In genomic region chr18:57107141-57107832, GRCh38 we compare ENCODE assay signal across 9 cellular contexts. TPM values are rescaled to one million over a fixed set of nuclear protein-coding genes. Genes with fewer than 3 reads are reported as not detected.
DNase-seq lines count a peak whose midpoint lies in the region; ATAC-seq and TF ChIP-seq lines count a peak whose summit lies in the region.
"Had no signal": no experiment of that assay in that cellular context is flagged by ENCODE, and none has a peak within 500 bp of the region (broad histone marks: within the 10 kb centered on the region; RNA-seq: fewer than 3 reads in every experiment).

No MANE protein-coding gene starts in this region.

- H3K9me3 ChIP-seq in right lobe of liver = no peaks in the 10 kb centered on the region
- no peaks in the 10 kb centered on the region for H3K9me3 ChIP-seq in uterus

- peak in 3 of 4 donors; percentile 39 to 60 (median 59) for ATAC-seq in right lobe of liver
- no peak for ATAC-seq in HG03280 (IDR thresholded peaks at IDR 0.05; ENCODE audit: unreplicated experiment)

- H3K36me3 ChIP-seq in right lobe of liver (no peaks in the 10 kb centered on the region), uterus (no peaks in the 10 kb centered on the region)

- 35% methylated on average over 3 of the region's 4 CpGs for WGBS in right lobe of liver (ENCODE audit: insufficient coverage, low coverage, low lambda C conversion rate, missing lambda C conversion rate)

- TF ChIP-seq CTCF in right lobe of liver (IDR thresholded peaks at IDR 0.05) = no peak
- TF ChIP-seq CTCF in uterus (IDR thresholded peaks at IDR 0.05) = no peak

- H3K27ac ChIP-seq in right lobe of liver = no peak overlapping the region
- no peak overlapping the region for H3K27ac ChIP-seq in uterus
- H3K27ac ChIP-seq: HL-60 had no signal

- DNase-seq in Ammon's horn (ENCODE audit: low spot score) (peak; percentile 25), LoVo (ENCODE audit: low spot score) (peak; percentile 38), amniotic stem cell (lab: John Stamatoyannopoulos, UW) (peak; percentile 14), right lobe of liver (no peak), NCI-H1105 (lab: John Stamatoyannopoulos, UW) (no peak), nucleus accumbens (lab: John Stamatoyannopoulos, UW) (no peak), uterus (no peak)

- H3K4me1 ChIP-seq in right lobe of liver = no peaks in the 10 kb centered on the region
- no peaks in the 10 kb centered on the region for H3K4me1 ChIP-seq in uterus

- no peaks in the 10 kb centered on the region for H3K27me3 ChIP-seq in right lobe of liver
- H3K27me3 ChIP-seq in uterus = no peaks in the 10 kb centered on the region

- H3K4me3 ChIP-seq in right lobe of liver (no peak overlapping the region), uterus (no peak overlapping the region)

- intact Hi-C loops in right lobe of liver (cut with DNase I) (no loop called here), uterus (cut with DNase I; ENCODE audit: low total_unique reads) (no loop called here)

- no peak for TF ChIP-seq POLR2A in right lobe of liver (IDR thresholded peaks at IDR 0.05)
- no peak for TF ChIP-seq POLR2A in uterus (IDR thresholded peaks at IDR 0.05)

RNA-seq across cellular contexts. Expression of gene BOD1L2, which starts 39.6 kb away (rescaled TPM):
- total RNA-seq in right lobe of liver (not detected), uterus (not detected)

Comparison
In these comparisons a context has a peak if more than half of its experiments do, and no peak if none do; other contexts are left out.
1. DNase-seq: peak in Ammon's horn (single experiment), LoVo (single experiment) and amniotic stem cell (single experiment); none in right lobe of liver (0 of 3), NCI-H1105 (single experiment), nucleus accumbens (0 of 56) and uterus (0 of 2).